15 cellular contexts compared by ENCODE assay signal in the genomic region with DNA sequence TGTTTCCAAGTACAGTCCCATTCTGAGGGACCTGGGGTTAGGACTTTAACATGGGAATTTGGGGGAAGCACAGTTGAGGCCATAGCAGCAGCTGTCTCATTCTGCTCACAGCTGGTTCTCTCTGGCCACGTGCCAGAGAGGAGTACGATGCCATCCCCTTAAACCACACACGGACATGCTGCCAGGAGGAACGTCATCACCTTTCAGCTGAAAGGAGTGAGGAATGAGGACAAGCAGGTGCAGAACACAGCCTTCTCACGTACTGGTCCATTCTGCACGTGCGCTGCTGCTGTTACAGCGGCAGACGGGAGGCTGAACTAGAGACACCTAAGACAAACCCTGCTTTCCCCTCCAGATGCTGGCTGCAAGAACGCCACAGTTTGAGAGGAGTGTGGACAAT. TPM values are rescaled to one million over a fixed set of nuclear protein-coding genes. Genes with fewer than 3 reads are reported as not detected.
A peak's percentile ranks its signal among the peaks of the same experiment; 100 is the strongest.
DNase-seq lines count a peak whose midpoint lies in the region; ATAC-seq and TF ChIP-seq lines count a peak whose summit lies in the region.
"Had no signal": no experiment of that assay in that cellular context is flagged by ENCODE, and none has a peak within 500 bp of the region (broad histone marks: within the 10 kb centered on the region; RNA-seq: fewer than 3 reads in every experiment).

No MANE protein-coding gene starts in this region.

- intact Hi-C loops in CD4-positive, alpha-beta memory T cell (cut with micrococcal nuclease), result no loop called here

- H3K9ac ChIP-seq in OCI-LY3 (ENCODE audit: low read length), result no peak overlapping the region
- H3K9ac ChIP-seq: neural progenitor cell had no signal

- H3K9me3 ChIP-seq in OCI-LY3 (ENCODE audit: insufficient read depth, low read length), result no peaks in the 10 kb centered on the region
- H3K9me3 ChIP-seq in CD4-positive, alpha-beta memory T cell (ENCODE audit: control insufficient read depth in 1 of 2, low read length in 2 of 2), result no peaks in the 10 kb centered on the region
- H3K9me3 ChIP-seq: sigmoid colon had no signal

- CTCF ChIA-PET in CD4-positive, alpha-beta memory T cell (lab: Charles Lee; ENCODE audit: partially characterized antibody), result no interaction called here

- H3K36me3 ChIP-seq in OCI-LY3 (replicated peaks; ENCODE audit: low read depth, low read length), result no peaks in the 10 kb centered on the region
- peaks cover 17% of the 10 kb centered on the region for H3K36me3 ChIP-seq in CD4-positive, alpha-beta memory T cell (ENCODE audit: insufficient read depth, low read length)
- H3K36me3 ChIP-seq: neural progenitor cell, sigmoid colon had no signal

- H3K79me2 ChIP-seq in OCI-LY3 (ENCODE audit: low read length), result no peaks in the 10 kb centered on the region

- H3K9me3 Mint-ChIP-seq in CD4-positive, alpha-beta memory T cell, result no peaks in the 10 kb centered on the region
- H3K9me3 Mint-ChIP-seq: neural progenitor cell had no signal

- POLR2A ChIA-PET in CD4-positive, alpha-beta memory T cell (lab: Charles Lee; ENCODE audit: partially characterized antibody), result no interaction called here

- peaks cover 0 to 14% (median 2%) of the 10 kb centered on the region in 4 donors for H3K4me1 Mint-ChIP-seq in CD4-positive, alpha-beta memory T cell

- peaks cover 14 to 17% of the 10 kb centered on the region in 2 donors for H3K36me3 Mint-ChIP-seq in CD4-positive, alpha-beta memory T cell
- H3K36me3 Mint-ChIP-seq: neural progenitor cell had no signal

- no peaks in the 10 kb centered on the region for H3K27me3 Mint-ChIP-seq in CD4-positive, alpha-beta memory T cell
- H3K27me3 Mint-ChIP-seq: dendritic cell treated with granulocyte-macrophage colony-stimulating factor and Interleukin-4, amounts not matched to agents 40 ng/mL and 50 ng/mL, for 4 days had no signal

- H3K4me1 ChIP-seq in OCI-LY3 (ENCODE audit: low read length), result peaks cover 46% of the 10 kb centered on the region
- no peaks in the 10 kb centered on the region for H3K4me1 ChIP-seq in CD4-positive, alpha-beta memory T cell (ENCODE audit: insufficient read depth, low read length)
- H3K4me1 ChIP-seq: neural progenitor cell had no signal

- H3K4me2 ChIP-seq in OCI-LY3 (ENCODE audit: low read length), result peak overlapping the region; percentile 53; the same call in 1 of the 2 replicates
- H3K4me2 ChIP-seq: neural progenitor cell had no signal

- no peak overlapping the region for H3K27ac ChIP-seq in OCI-LY3 (ENCODE audit: low read length)
- H3K27ac ChIP-seq in CD4-positive, alpha-beta memory T cell (ENCODE audit: low read depth, low read length), result no peak overlapping the region
- H3K27ac ChIP-seq: C4-2B, neural progenitor cell had no signal

- no peak overlapping the region for H2AFZ ChIP-seq in OCI-LY3 (ENCODE audit: low read depth, low read length)
- H2AFZ ChIP-seq: neural progenitor cell, PC-9 had no signal

- H3K4me3 ChIP-seq in OCI-LY3 (ENCODE audit: low read length), result no peak overlapping the region
- no peak overlapping the region for H3K4me3 ChIP-seq in CD4-positive, alpha-beta memory T cell (ENCODE audit: low read length in 2 of 2)
- H3K4me3 ChIP-seq: lung, neural progenitor cell, PC-9, sigmoid colon had no signal

- no peak for TF ChIP-seq CTCF in OCI-LY3 (IDR thresholded peaks at IDR 0.05; ENCODE audit: low read depth, low read length)

- no peaks in the 10 kb centered on the region for H3K27me3 ChIP-seq in OCI-LY3 (ENCODE audit: low read depth, low read length)
- H3K27me3 ChIP-seq in CD4-positive, alpha-beta memory T cell (ENCODE audit: insufficient read depth, low read length), result no peaks in the 10 kb centered on the region
- H3K27me3 ChIP-seq: neural progenitor cell, sigmoid colon had no signal

- ATAC-seq in HG03045 (IDR thresholded peaks at IDR 0.05; ENCODE audit: unreplicated experiment), result no peak
- ATAC-seq: stimulated activated naive CD8-positive, alpha-beta T cell treated with anti-CD3 and anti-CD28 coated beads, Interleukin-15, Interleukin-2, amounts not matched to agents 100 U/mL and 50 U/mL, for 24 hours had no signal

- no peak overlapping the region for H3K4me3 Mint-ChIP-seq in CD4-positive, alpha-beta memory T cell
- H3K4me3 Mint-ChIP-seq: dendritic cell treated with granulocyte-macrophage colony-stimulating factor and Interleukin-4, amounts not matched to agents 40 ng/mL and 50 ng/mL, for 4 days; neural progenitor cell had no signal

- peak; percentile 91 for DNase-seq in DMS79 treated with DMSO at 0.1 percent for 48 hours (lab: John Stamatoyannopoulos, UW)
- peak; percentile 40 to 68 for DNase-seq in NCI-H187 (lab: John Stamatoyannopoulos, UW)
- DNase-seq in myocyte (ENCODE audit: low read depth), result peak; percentile 90
- DNase-seq in NCI-H1436 treated with DMSO at 0.1 percent for 48 hours (lab: John Stamatoyannopoulos, UW), result no peak
- DNase-seq in CD4-positive, alpha-beta memory T cell, result no peak
- DNase-seq in AG08395 (ENCODE audit: low spot score), result no peak
- DNase-seq: sigmoid colon; stimulated activated naive CD8-positive, alpha-beta T cell treated with anti-CD3 and anti-CD28 coated beads, Interleukin-15, Interleukin-2, amounts not matched to agents 100 U/mL and 50 U/mL, for 24 hours had no signal

- H3K27ac Mint-ChIP-seq in CD4-positive, alpha-beta memory T cell, result peak overlapping the region in 1 of 7 donors; percentile 23
- H3K27ac Mint-ChIP-seq: dendritic cell treated with granulocyte-macrophage colony-stimulating factor and Interleukin-4, amounts not matched to agents 40 ng/mL and 50 ng/mL, for 4 days had no signal

- H4K20me1 ChIP-seq in OCI-LY3 (ENCODE audit: insufficient read depth, low read length), result peaks cover 5% of the 10 kb centered on the region; the same call in 1 of the 2 replicates

RNA-seq across cellular contexts. Expression of gene ODC1, which starts 33.5 kb away (rescaled TPM):
- total RNA-seq in myocyte, result 338 and 376 TPM in 2 replicates
- polyA plus RNA-seq in myocyte (2012), result 107 TPM
- total RNA-seq in CD4-positive, alpha-beta memory T cell, result 10 to 100 TPM; 32.5 to 35.4 TPM
- polyA plus RNA-seq in CD4-positive, alpha-beta memory T cell, result 10 to 100 TPM; 54.3 to 63.5 TPM

Comparison
In these comparisons a context has a peak if more than half of its experiments do, and no peak if none do; other contexts are left out.
1. DNase-seq: peak in DMS79 treated with DMSO at 0.1 percent for 48 hours (single experiment), NCI-H187 (2 of 2) and myocyte (single experiment); none in NCI-H1436 treated with DMSO at 0.1 percent for 48 hours (single experiment), CD4-positive, alpha-beta memory T cell (0 of 5) and AG08395 (single experiment).